Comparison of ENCODE assay signal across 1 cellular context in the genomic region with DNA sequence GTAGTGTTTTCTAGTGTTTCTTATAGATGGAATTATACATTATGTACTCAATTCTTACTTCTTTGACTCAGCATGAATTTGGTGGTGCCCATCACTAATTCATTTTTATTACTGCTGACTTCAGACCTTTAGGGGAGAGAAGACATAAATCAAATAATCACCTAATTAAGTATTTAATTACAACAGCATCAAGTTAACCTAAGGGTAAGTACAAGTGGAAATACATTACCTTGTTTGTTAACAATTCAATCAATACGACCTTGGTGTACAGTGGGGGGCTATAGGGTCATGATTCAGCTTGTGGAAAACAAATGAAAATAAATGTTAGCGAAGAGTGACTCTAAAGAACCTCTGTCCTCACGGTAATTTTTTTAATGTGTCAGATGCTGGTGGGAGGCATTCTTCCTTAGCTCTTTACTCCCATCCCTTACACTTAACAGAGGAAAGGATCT.
TF ChIP-seq lines count a peak whose summit lies in the region.

No MANE protein-coding gene starts in this region.

TF ChIP-seq in endothelial cell of umbilical vein, 7 proteins besides CTCF, POLR2A, EP300 and RAD21 (continued from another document):
- TF ChIP-seq JUN (IDR thresholded peaks at IDR 0.05; ENCODE audit: borderline replicate concordance, insufficient read depth, insufficient read length, low read depth) (no peak), FOS (IDR thresholded peaks at IDR 0.05; ENCODE audit: borderline replicate concordance, insufficient read depth, low read length) (no peak), GATA2 (IDR thresholded peaks at IDR 0.05; ENCODE audit: insufficient read depth, insufficient read length, low read depth, low read length) (no peak), POLR2AphosphoS5 (IDR thresholded peaks at IDR 0.05; ENCODE audit: insufficient read depth, low read depth, low read length) (no peak), MYC (IDR thresholded peaks at IDR 0.05; ENCODE audit: low read depth, low read length) (no peak)
TF ChIP-seq in endothelial cell of umbilical vein: peak in this region for 0.
